In genomic region chr7:45031829-45032228, GRCh38 we compare ENCODE assay signal across 14 cellular contexts.
A peak's percentile ranks its signal among the peaks of the same experiment; 100 is the strongest.
DNase-seq lines count a peak whose midpoint lies in the region; ATAC-seq lines count a peak whose summit lies in the region.
"Had no signal": no experiment of that assay in that cellular context is flagged by ENCODE, and none has a peak within 500 bp of the region (broad histone marks: within the 10 kb centered on the region; RNA-seq: fewer than 3 reads in every experiment).

No MANE protein-coding gene starts in this region.

- no peaks in the 10 kb centered on the region for H3K9me3 Mint-ChIP-seq in stimulated activated naive CD8-positive, alpha-beta T cell treated with anti-CD3 and anti-CD28 coated beads, Interleukin-15, Interleukin-2, amounts not matched to agents 100 ng/mL and 50 ng/mL, for 24 hours

- H3K27me3 Mint-ChIP-seq in stimulated activated naive CD8-positive, alpha-beta T cell treated with anti-CD3 and anti-CD28 coated beads, Interleukin-15, Interleukin-2, amounts not matched to agents 100 ng/mL and 50 ng/mL, for 24 hours = no peaks in the 10 kb centered on the region

- DNase-seq in stimulated activated naive CD8-positive, alpha-beta T cell treated with anti-CD3 and anti-CD28 coated beads, Interleukin-15, Interleukin-2, amounts not matched to agents 100 U/mL and 50 U/mL, for 24 hours = no peak
- DNase-seq in NCI-H345 treated with DMSO at 0.1 percent for 48 hours (lab: John Stamatoyannopoulos, UW; ENCODE audit: unreplicated experiment) = peak; percentile 63
- DNase-seq in caudate nucleus (lab: John Stamatoyannopoulos, UW) = peak in 38 of 61 donors; percentile 9 to 88 (median 42)
- DNase-seq in cerebellar nuclear complex (lab: John Stamatoyannopoulos, UW) = no peak
- no peak for DNase-seq in globus pallidus (ENCODE audit: low spot score)
- DNase-seq in NCI-H526 treated with DMSO at 0.1 percent for 48 hours (lab: John Stamatoyannopoulos, UW) = no peak
- DNase-seq: activated CD4-positive, alpha-beta T cell treated with anti-CD3 and anti-CD28 coated beads, Interleukin-2, amount 50 U/mL, for 1 hour; glutamatergic neuron; GM23248; NCI-H526; ovary had no signal

- no peak overlapping the region for H3K4me3 Mint-ChIP-seq in stimulated activated naive CD8-positive, alpha-beta T cell treated with anti-CD3 and anti-CD28 coated beads, Interleukin-15, Interleukin-2, amounts not matched to agents 100 ng/mL and 50 ng/mL, for 24 hours

- H3K4me1 Mint-ChIP-seq in stimulated activated naive CD8-positive, alpha-beta T cell treated with anti-CD3 and anti-CD28 coated beads, Interleukin-15, Interleukin-2, amounts not matched to agents 100 ng/mL and 50 ng/mL, for 24 hours (ENCODE audit: low read depth) = peaks cover 86% of the 10 kb centered on the region

- peak overlapping the region; percentile 36 for H3K27ac Mint-ChIP-seq in stimulated activated naive CD8-positive, alpha-beta T cell treated with anti-CD3 and anti-CD28 coated beads, Interleukin-15, Interleukin-2, amounts not matched to agents 100 ng/mL and 50 ng/mL, for 24 hours

- H3K27ac ChIP-seq in caudate nucleus (ENCODE audit: low read depth, low read length) = peak overlapping the region; percentile 34
- H3K27ac ChIP-seq: ovary, SK-N-MC had no signal

- no peak for ATAC-seq in stimulated activated naive CD8-positive, alpha-beta T cell treated with anti-CD3 and anti-CD28 coated beads, Interleukin-15, Interleukin-2, amounts not matched to agents 100 U/mL and 50 U/mL, for 24 hours
- no peak for ATAC-seq in HG03139 (IDR thresholded peaks at IDR 0.05; ENCODE audit: unreplicated experiment)

- H3K36me3 Mint-ChIP-seq in stimulated activated naive CD8-positive, alpha-beta T cell treated with anti-CD3 and anti-CD28 coated beads, Interleukin-15, Interleukin-2, amounts not matched to agents 100 ng/mL and 50 ng/mL, for 24 hours (ENCODE audit: low read depth) = peaks cover 34% of the 10 kb centered on the region

Comparison
In these comparisons a context has a peak if more than half of its experiments do, and no peak if none do; other contexts are left out.
1. DNase-seq: peak in NCI-H345 treated with DMSO at 0.1 percent for 48 hours (single experiment) and caudate nucleus (38 of 61); none in stimulated activated naive CD8-positive, alpha-beta T cell treated with anti-CD3 and anti-CD28 coated beads, Interleukin-15, Interleukin-2, amounts not matched to agents 100 U/mL and 50 U/mL, for 24 hours (single experiment), cerebellar nuclear complex (0 of 2), globus pallidus (single experiment) and NCI-H526 treated with DMSO at 0.1 percent for 48 hours (single experiment).